In the genomic region with DNA sequence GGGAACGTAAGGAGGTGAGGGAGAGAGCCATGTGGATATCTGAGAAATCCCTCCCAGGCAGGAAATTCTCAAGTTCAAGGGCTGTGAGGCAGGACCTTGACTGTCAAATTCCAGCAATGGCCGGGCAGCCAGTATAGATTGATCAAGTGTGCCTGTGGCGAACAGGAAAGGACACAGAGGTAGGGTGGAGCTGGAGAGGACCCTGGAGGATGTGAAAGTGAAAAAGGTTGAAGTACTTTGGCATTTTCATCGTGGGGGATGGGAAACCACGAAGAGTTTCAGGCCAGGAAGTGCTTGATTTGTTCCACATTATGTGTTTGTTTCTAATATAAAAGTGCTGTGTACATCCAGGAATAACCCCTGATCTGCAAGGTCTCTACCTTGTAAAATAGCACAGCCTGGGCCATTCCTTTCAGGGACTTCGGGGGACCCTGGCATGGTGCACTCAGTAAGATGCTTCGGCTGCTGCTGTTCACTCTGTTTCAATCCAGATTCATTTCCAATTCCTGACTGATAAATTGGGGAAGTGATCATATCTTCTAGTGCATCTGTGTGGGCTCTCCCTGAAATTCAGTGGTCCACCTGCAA, we compare ENCODE assay signal across 11 cellular contexts.
A peak's percentile ranks its signal among the peaks of the same experiment; 100 is the strongest.
DNase-seq lines count a peak whose midpoint lies in the region; ATAC-seq and TF ChIP-seq lines count a peak whose summit lies in the region.
"Had no signal": no experiment of that assay in that cellular context is flagged by ENCODE, and none has a peak within 500 bp of the region (broad histone marks: within the 10 kb centered on the region; RNA-seq: fewer than 3 reads in every experiment).

No MANE protein-coding gene starts in this region.

- no peak overlapping the region for H3K4me3 ChIP-seq in OCI-LY1 (ENCODE audit: low read depth, low read length, poor library complexity, severe bottlenecking)
- H3K4me3 ChIP-seq: adrenal gland had no signal

- H3K36me3 Mint-ChIP-seq in memory B cell: peaks cover 14% of the 10 kb centered on the region

- peaks cover 16% of the 10 kb centered on the region for H3K4me1 Mint-ChIP-seq in memory B cell

- CTCF ChIA-PET in RWPE1 (lab: Yijun Ruan, JAX): no interaction called here

- peak overlapping the region; percentile 12 for H3K27ac Mint-ChIP-seq in memory B cell

- H4K20me1 ChIP-seq in OCI-LY1 (ENCODE audit: insufficient read depth, low read length): no peaks in the 10 kb centered on the region

- H3K9ac ChIP-seq in OCI-LY1 (ENCODE audit: low read length): no peak overlapping the region

- H3K4me2 ChIP-seq in OCI-LY1 (ENCODE audit: low read length): 0 out of 2 replicates have a peak overlapping the region, but pooled peaks have one; percentile 0

- no peak overlapping the region for H3K27ac ChIP-seq in OCI-LY1 (ENCODE audit: low read depth, low read length, poor library complexity, severe bottlenecking)
- H3K27ac ChIP-seq in RWPE1: no peak overlapping the region
- H3K27ac ChIP-seq: epithelial cell of prostate, VCaP had no signal

- H3K27me3 ChIP-seq in OCI-LY1 (ENCODE audit: insufficient read depth, low read length): no peaks in the 10 kb centered on the region
- H3K27me3 ChIP-seq: adrenal gland had no signal

- POLR2A ChIA-PET in RWPE1 (lab: Yijun Ruan, JAX; ENCODE audit: low non-redundant PET): no interaction called here

- H3K9me3 Mint-ChIP-seq in memory B cell: no peaks in the 10 kb centered on the region

- H3F3A ChIP-seq in OCI-LY1 (ENCODE audit: insufficient read depth, low read length): no peaks in the 10 kb centered on the region

- H3K27me3 Mint-ChIP-seq in memory B cell: no peaks in the 10 kb centered on the region

- no peaks in the 10 kb centered on the region for H3K9me3 ChIP-seq in OCI-LY1 (ENCODE audit: low read length)
- H3K9me3 ChIP-seq: adrenal gland had no signal

- ATAC-seq in GM18873 (IDR thresholded peaks at IDR 0.05; ENCODE audit: low FRiP score, unreplicated experiment) (peak; percentile 49), memory B cell (ENCODE audit: low read depth) (peak; percentile 83), HG02642 (IDR thresholded peaks at IDR 0.05; ENCODE audit: poor library complexity, unreplicated experiment) (no peak)

- TF ChIP-seq CTCF in OCI-LY1 (IDR thresholded peaks at IDR 0.05; ENCODE audit: low read length) (no peak), RWPE1 (conservative IDR thresholded peaks at IDR 0.05; ENCODE audit: low read depth) (no peak)

- H3K79me2 ChIP-seq in OCI-LY1 (ENCODE audit: insufficient read depth, low read length): no peaks in the 10 kb centered on the region

- no peak overlapping the region for H2AFZ ChIP-seq in OCI-LY1 (ENCODE audit: low read length)

- no peaks in the 10 kb centered on the region for H3K9me2 ChIP-seq in OCI-LY1 (ENCODE audit: low read depth, low read length)

- H3K4me3 Mint-ChIP-seq in memory B cell: peak overlapping the region; percentile 56

- DNase-seq in H4 (ENCODE audit: low spot score) (peak; percentile 20), memory B cell (ENCODE audit: low spot score in 2 of 2) (peak in 1 of 2 donors; percentile 5), SW480 (ENCODE audit: low spot score) (no peak), RWPE1 (ENCODE audit: low spot score) (no peak), NCI-H526 treated with DMSO at 0.1 percent for 48 hours (lab: John Stamatoyannopoulos, UW) (no peak)

- H3K36me3 ChIP-seq in OCI-LY1 (ENCODE audit: insufficient read depth, low read length): peaks cover 65% of the 10 kb centered on the region
- H3K36me3 ChIP-seq: adrenal gland had no signal

- peaks cover 15% of the 10 kb centered on the region for H3K4me1 ChIP-seq in OCI-LY1 (ENCODE audit: insufficient read depth, low read length, severe bottlenecking)
